Comparison of ENCODE assay signal across 10 cellular contexts in the genomic region with DNA sequence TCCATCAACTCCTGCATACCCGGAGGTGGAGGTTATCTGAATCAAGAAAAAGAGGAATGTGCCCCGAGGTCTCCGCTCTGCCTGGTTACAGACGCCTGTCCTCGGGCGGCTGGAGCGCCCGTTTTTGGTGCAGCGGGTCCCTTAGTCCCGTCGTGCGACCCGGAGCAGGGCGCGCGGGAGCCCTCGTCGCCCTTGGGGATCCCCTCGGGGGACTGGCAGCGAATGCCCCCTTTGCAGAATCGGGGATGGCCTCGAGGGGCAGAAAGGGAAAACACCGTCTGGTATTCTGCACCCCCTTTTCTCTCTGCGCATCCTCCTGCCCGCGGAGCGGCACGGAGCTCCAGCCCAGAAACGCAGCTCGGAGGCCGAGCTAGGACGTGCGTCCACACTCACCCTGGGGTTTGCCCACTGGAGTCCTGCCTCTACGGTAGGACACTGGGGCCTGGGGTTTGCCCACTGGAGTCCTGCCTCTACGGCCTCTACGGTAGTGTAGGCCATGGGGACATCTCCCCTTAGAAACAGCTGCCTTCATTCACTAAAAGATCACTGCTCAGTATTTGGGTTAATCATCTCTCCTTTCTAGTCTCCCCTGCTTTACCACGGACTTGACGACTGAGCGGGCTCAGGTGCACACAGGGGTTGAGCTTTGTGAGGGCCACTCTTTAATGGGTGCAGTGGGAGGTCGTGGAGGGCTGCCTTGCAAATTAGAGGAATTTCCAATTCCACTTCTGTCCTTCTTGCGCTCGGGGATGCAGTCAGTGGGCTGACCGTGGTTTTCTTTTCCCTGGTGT. TPM values are rescaled to one million over a fixed set of nuclear protein-coding genes. Genes with fewer than 3 reads are reported as not detected.
A peak's percentile ranks its signal among the peaks of the same experiment; 100 is the strongest.
DNase-seq lines count a peak whose midpoint lies in the region; ATAC-seq, FAIRE-seq and TF ChIP-seq lines count a peak whose summit lies in the region.
"Had no signal": no experiment of that assay in that cellular context is flagged by ENCODE, and none has a peak within 500 bp of the region (broad histone marks: within the 10 kb centered on the region; RNA-seq: fewer than 3 reads in every experiment).

No MANE protein-coding gene starts in this region.

- peak overlapping the region; percentile 90 for H3K27ac ChIP-seq in rectal smooth muscle tissue (ENCODE audit: low read depth, low read length)

- intact Hi-C loops in left ventricle myocardium superior (cut with micrococcal nuclease) = loop anchor here (10.0 kb wide), 1 partner anchor 291 kb away; no protein-coding TSS in a partner anchor

- no peak for FAIRE-seq in urothelium cell line (lab: Jason Lieb, UNC)
- FAIRE-seq: frontal cortex had no signal

- H3K27me3 ChIP-seq in rectal smooth muscle tissue (ENCODE audit: control insufficient read depth, insufficient read depth, low read length) = no peaks in the 10 kb centered on the region

- peak overlapping the region; percentile 95 for H3K4me3 ChIP-seq in WI38 (ENCODE audit: low read depth, low read length)
- H3K4me3 ChIP-seq in rectal smooth muscle tissue (ENCODE audit: low read length) = peak overlapping the region; percentile 87

- peaks cover 11% of the 10 kb centered on the region for H3K4me1 ChIP-seq in ES-I3 (ENCODE audit: insufficient read depth, low read length)
- peaks cover 5% of the 10 kb centered on the region for H3K4me1 ChIP-seq in rectal smooth muscle tissue (ENCODE audit: control insufficient read depth, insufficient read depth, low read length)

- DNase-seq in left ventricle myocardium superior (peak; percentile 37), urothelium cell line (ENCODE audit: low spot score) (no peak)
- no peak for DNase-seq in stimulated activated naive CD4-positive, alpha-beta T cell treated with Interleukin-2 at 50 U/mL for 16 hours (lab: John Stamatoyannopoulos, UW)
- DNase-seq: stimulated activated naive CD4-positive, alpha-beta T cell had no signal

- ATAC-seq in left ventricle myocardium superior (no peak), HG02642 (IDR thresholded peaks at IDR 0.05; ENCODE audit: poor library complexity, unreplicated experiment) (no peak), HG02610 (IDR thresholded peaks at IDR 0.05; ENCODE audit: unreplicated experiment) (no peak)

- H3K36me3 ChIP-seq in ES-I3 (ENCODE audit: insufficient read depth, low read length) (no peaks in the 10 kb centered on the region), rectal smooth muscle tissue (ENCODE audit: control insufficient read depth, insufficient read depth, low read length) (no peaks in the 10 kb centered on the region)

- no peaks in the 10 kb centered on the region for H3K9me3 ChIP-seq in ES-I3 (ENCODE audit: control insufficient read depth, insufficient read depth, low read length)

- TF ChIP-seq CTCF in WI38 (IDR thresholded peaks at IDR 0.05; ENCODE audit: low read depth, low read length) = no peak

- peak overlapping the region; percentile 100 for H3K9ac ChIP-seq in ES-I3 (ENCODE audit: low read depth, low read length)
- H3K9ac ChIP-seq in rectal smooth muscle tissue (ENCODE audit: low read length) = peak overlapping the region; percentile 10

RNA-seq across cellular contexts. Expression of gene PTPRG, which starts 2.4 kb away (rescaled TPM):
- 30.4 TPM for total RNA-seq in left ventricle myocardium superior
